Comparison of ENCODE assay signal across 19 cellular contexts in the genomic region with DNA sequence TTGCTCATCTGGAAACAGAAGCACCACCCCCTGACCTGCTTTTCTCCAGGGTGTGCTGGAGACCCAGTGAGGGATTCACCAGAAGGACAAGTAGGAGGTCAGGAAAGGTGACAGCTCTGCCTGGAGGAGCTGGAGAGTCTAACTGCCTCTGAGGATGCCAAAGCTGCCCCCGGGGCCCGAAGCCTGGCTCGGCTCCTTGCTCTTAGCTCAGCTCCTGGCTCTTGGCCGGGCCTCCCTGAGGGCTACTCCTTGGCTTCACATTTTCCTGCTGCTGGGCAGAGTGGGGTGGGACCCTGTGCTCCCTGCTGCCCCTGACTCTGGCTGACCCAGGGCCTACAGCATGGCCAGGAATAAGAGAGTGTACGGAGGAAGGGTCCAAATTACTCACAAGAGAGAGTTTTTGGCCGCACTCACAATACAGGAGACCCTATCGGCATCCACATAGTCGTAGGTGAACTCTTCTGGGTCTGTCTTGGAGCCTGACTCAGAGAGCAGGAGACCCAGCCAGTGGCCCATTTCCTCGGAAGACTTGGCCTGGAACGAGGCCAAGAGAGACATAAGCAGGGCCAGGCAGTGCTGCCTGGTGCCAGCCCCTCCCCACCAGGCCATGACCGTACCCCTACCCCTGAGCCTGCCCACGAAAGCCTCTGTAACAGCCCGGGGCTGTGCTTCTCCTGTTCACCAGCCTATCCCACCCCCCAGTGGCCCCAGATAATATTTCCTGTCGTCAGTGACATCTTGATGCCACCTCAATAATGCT.
DNase-seq lines count a peak whose midpoint lies in the region; TF ChIP-seq lines count a peak whose summit lies in the region.
"Had no signal": no experiment of that assay in that cellular context is flagged by ENCODE, and none has a peak within 500 bp of the region (broad histone marks: within the 10 kb centered on the region; RNA-seq: fewer than 3 reads in every experiment).

No MANE protein-coding gene starts in this region.

- H3K27ac ChIP-seq in BLaER1 = peak overlapping the region; percentile 67
- H3K27ac ChIP-seq: WERI-Rb-1 had no signal

- peak; percentile 1 for DNase-seq in NCI-H69 (lab: John Stamatoyannopoulos, UW)
- peak; percentile 10 for DNase-seq in fibroblast of the aortic adventitia (ENCODE audit: low read depth)
- peak; percentile 6 for DNase-seq in pons (ENCODE audit: low spot score)
- DNase-seq in DMS 273 (lab: John Stamatoyannopoulos, UW; ENCODE audit: unreplicated experiment) = no peak
- no peak for DNase-seq in kidney glomerular epithelial cell (lab: John Stamatoyannopoulos, UW)
- no peak for DNase-seq in activated gamma-delta T cell (lab: John Stamatoyannopoulos, UW)
- no peak for DNase-seq in activated CD4-positive, alpha-beta T cell treated with anti-CD3 and anti-CD28 coated beads, Interleukin-2, amount 50 U/mL, for 1 hour
- DNase-seq: activated CD4-positive, alpha-beta memory T cell treated with anti-CD3 and anti-CD28 coated beads for 36 hours; activated T-cell treated with anti-CD3 and anti-CD28 coated beads, Interleukin-2, amount 50 U/mL, for 4 hours; CD8-positive, alpha-beta T cell; GOT3; mesendoderm; MM.1S; NCI-H1694; NCI-H446 treated with DMSO at 0.1 percent for 48 hours; WERI-Rb-1 had no signal

- H3K4me3 ChIP-seq in BLaER1 (no peak overlapping the region), fibroblast of the aortic adventitia (ENCODE audit: low read depth, low read length) (no peak overlapping the region)
- H3K4me3 ChIP-seq: heart right ventricle, prostate gland had no signal

- H3K9me3 ChIP-seq in BLaER1 = peaks cover 34% of the 10 kb centered on the region
- H3K9me3 ChIP-seq: heart right ventricle, prostate gland had no signal

- no peak for TF ChIP-seq CTCF in fibroblast of the aortic adventitia (IDR thresholded peaks at IDR 0.05; ENCODE audit: insufficient read depth, low read length)

- peak overlapping the region; percentile 68 for H3K4me2 ChIP-seq in BLaER1

- peaks cover 46% of the 10 kb centered on the region for H3K36me3 ChIP-seq in BLaER1
- H3K36me3 ChIP-seq: WERI-Rb-1 had no signal

- no peaks in the 10 kb centered on the region for H3K27me3 ChIP-seq in BLaER1
- H3K27me3 ChIP-seq: heart right ventricle had no signal

- H3K4me1 ChIP-seq in BLaER1 = peaks cover 38% of the 10 kb centered on the region
- H3K4me1 ChIP-seq: prostate gland had no signal

- peak overlapping the region; percentile 38 for H3K9ac ChIP-seq in BLaER1

- H4K20me1 ChIP-seq in BLaER1 = no peaks in the 10 kb centered on the region

Comparison
In these comparisons a context has a peak if more than half of its experiments do, and no peak if none do; other contexts are left out.
1. DNase-seq: peak in NCI-H69 (single experiment), fibroblast of the aortic adventitia (single experiment) and pons (single experiment); none in DMS 273 (single experiment), kidney glomerular epithelial cell (single experiment), activated gamma-delta T cell (single experiment) and activated CD4-positive, alpha-beta T cell treated with anti-CD3 and anti-CD28 coated beads, Interleukin-2, amount 50 U/mL, for 1 hour (single experiment).